ENCODE assay signal across 16 cellular contexts in the genomic region with DNA sequence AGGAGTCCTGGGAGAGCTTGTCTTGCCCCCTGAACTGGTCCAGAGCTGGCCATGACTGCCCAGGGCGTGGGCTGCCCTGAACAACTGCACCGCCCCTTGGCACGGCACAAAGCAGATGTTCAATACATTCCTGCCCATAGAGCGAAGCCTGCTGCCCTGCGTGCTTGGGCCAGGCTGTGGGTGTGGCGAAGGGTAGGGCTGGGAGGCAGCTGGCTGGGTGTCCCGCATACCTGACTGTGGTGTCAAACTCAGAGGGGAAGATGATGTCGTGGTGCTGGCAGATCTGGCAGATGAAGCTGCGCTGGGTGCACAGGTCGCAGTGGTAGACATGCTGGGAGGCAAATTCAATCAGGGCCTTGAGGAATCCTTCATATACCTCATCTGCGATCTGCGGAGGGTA.
DNase-seq lines count a peak whose midpoint lies in the region; FAIRE-seq and TF ChIP-seq lines count a peak whose summit lies in the region.
"Had no signal": no experiment of that assay in that cellular context is flagged by ENCODE, and none has a peak within 500 bp of the region (broad histone marks: within the 10 kb centered on the region; RNA-seq: fewer than 3 reads in every experiment).

No MANE protein-coding gene starts in this region.

- TF ChIP-seq POLR2A in suprapubic skin (IDR thresholded peaks at IDR 0.05), result no peak

- peaks cover 0 to 5% of the 10 kb centered on the region in 2 donors for H3K36me3 ChIP-seq in kidney (ENCODE audit: control insufficient read depth in 1 of 2, insufficient read depth in 2 of 2, low read length in 2 of 2)
- H3K36me3 ChIP-seq in suprapubic skin, result peaks cover 57% of the 10 kb centered on the region
- H3K36me3 ChIP-seq: uterus had no signal

- H3K27ac ChIP-seq in kidney (ENCODE audit: low read depth in 2 of 2, low read length in 2 of 2) (no peak overlapping the region), suprapubic skin (peak overlapping the region; percentile 65)
- H3K27ac ChIP-seq: uterus had no signal

- intact Hi-C loops in activated T-helper 2 cell treated with anti-CD3 and anti-CD28 coated beads, Interferon-gamma antibody, Interleukin-2, Interleukin-4, amounts not matched to agents 10 μg/mL and 5 μg/mL and 100 μg/mL, durations not matched to agents 14 hours and 24 hours and 36 hours (cut with micrococcal nuclease), result no loop called here
- intact Hi-C loops in kidney (cut with DNase I), result no loop called here

- H3K9me3 Mint-ChIP-seq in activated T-helper 2 cell treated with anti-CD3 and anti-CD28 coated beads, Interferon-gamma antibody, Interleukin-2, Interleukin-4, amounts not matched to agents 10 μg/mL and 5 μg/mL and 100 μg/mL, durations not matched to agents 14 hours and 24 hours and 36 hours, result no peaks in the 10 kb centered on the region

- H3K9ac ChIP-seq in kidney (ENCODE audit: low read length in 2 of 2), result no peak overlapping the region

- H3K4me1 ChIP-seq in kidney (ENCODE audit: control insufficient read depth in 1 of 2, insufficient read depth in 1 of 2, low read depth in 1 of 2, low read length in 2 of 2) (peaks cover 9 to 11% of the 10 kb centered on the region in 2 donors), suprapubic skin (peaks cover 39% of the 10 kb centered on the region)

- H3K36me3 Mint-ChIP-seq in activated T-helper 2 cell treated with anti-CD3 and anti-CD28 coated beads, Interferon-gamma antibody, Interleukin-2, Interleukin-4, amounts not matched to agents 10 μg/mL and 5 μg/mL and 100 μg/mL, durations not matched to agents 14 hours and 24 hours and 36 hours (ENCODE audit: low read depth), result peaks cover 25% of the 10 kb centered on the region
- H3K36me3 Mint-ChIP-seq: activated CD8-positive, alpha-beta memory T cell treated with anti-CD3 and anti-CD28 coated beads, Interleukin-2, amount 10 ng/mL, durations not matched to agents 7 days and 5 days had no signal

- peaks cover 13% of the 10 kb centered on the region for H3K4me1 Mint-ChIP-seq in activated T-helper 2 cell treated with anti-CD3 and anti-CD28 coated beads, Interferon-gamma antibody, Interleukin-2, Interleukin-4, amounts not matched to agents 10 μg/mL and 5 μg/mL and 100 μg/mL, durations not matched to agents 14 hours and 24 hours and 36 hours (ENCODE audit: low read depth)

- H3K9me3 ChIP-seq in kidney (ENCODE audit: control insufficient read depth in 1 of 2, low read length in 2 of 2), result no peaks in the 10 kb centered on the region
- H3K9me3 ChIP-seq in suprapubic skin, result no peaks in the 10 kb centered on the region
- H3K9me3 ChIP-seq: uterus had no signal

- H3K4me3 ChIP-seq in kidney (ENCODE audit: low read length in 2 of 2), result peak overlapping the region in 1 of 2 donors; percentile 53
- no peak overlapping the region for H3K4me3 ChIP-seq in suprapubic skin
- H3K4me3 ChIP-seq in foreskin fibroblast (ENCODE audit: low read depth in 1 of 2, low read length in 2 of 2), result no peak overlapping the region
- H3K4me3 ChIP-seq: hepatocyte, uterus had no signal

- TF ChIP-seq EP300 in suprapubic skin (IDR thresholded peaks at IDR 0.05), result no peak

- H3K4me3 Mint-ChIP-seq in activated T-helper 2 cell treated with anti-CD3 and anti-CD28 coated beads, Interferon-gamma antibody, Interleukin-2, Interleukin-4, amounts not matched to agents 10 μg/mL and 5 μg/mL and 100 μg/mL, durations not matched to agents 14 hours and 24 hours and 36 hours (ENCODE audit: low read depth), result no peak overlapping the region
- H3K4me3 Mint-ChIP-seq: activated CD8-positive, alpha-beta memory T cell treated with anti-CD3 and anti-CD28 coated beads, Interleukin-2, amount 10 ng/mL, durations not matched to agents 7 days and 5 days had no signal

- H3K27me3 Mint-ChIP-seq in activated T-helper 2 cell treated with anti-CD3 and anti-CD28 coated beads, Interferon-gamma antibody, Interleukin-2, Interleukin-4, amounts not matched to agents 10 μg/mL and 5 μg/mL and 100 μg/mL, durations not matched to agents 14 hours and 24 hours and 36 hours (ENCODE audit: low read depth), result no peaks in the 10 kb centered on the region
- H3K27me3 Mint-ChIP-seq: activated CD8-positive, alpha-beta memory T cell treated with anti-CD3 and anti-CD28 coated beads, Interleukin-2, amount 10 ng/mL, durations not matched to agents 7 days and 5 days had no signal

- peak; percentile 37 for DNase-seq in HT-29 (ENCODE audit: low spot score)
- DNase-seq in activated T-helper 2 cell treated with anti-CD3 and anti-CD28 coated beads, Interferon-gamma antibody, Interleukin-2, Interleukin-4, amounts not matched to agents 10 μg/mL and 5 μg/mL and 100 μg/mL, durations not matched to agents 14 hours and 24 hours and 36 hours (ENCODE audit: low spot score), result no peak
- peak; percentile 61 for DNase-seq in kidney
- DNase-seq in suprapubic skin (ENCODE audit: low spot score in 2 of 2), result peak; percentile 72 to 79
- no peak for DNase-seq in foreskin fibroblast
- no peak for DNase-seq in putamen (ENCODE audit: low spot score)
- DNase-seq in stimulated activated CD4-positive, alpha-beta T cell treated with anti-CD3 and anti-CD28 coated beads, Interleukin-4, amount 100 ng/mL, for 24 hours, result no peak
- DNase-seq: activated CD4-positive, alpha-beta T cell treated with anti-CD3 and anti-CD28 coated beads for 1 hour; activated CD8-positive, alpha-beta memory T cell treated with anti-CD3 and anti-CD28 coated beads, Interleukin-2, amount 10 ng/mL, durations not matched to agents 7 days and 5 days; activated gamma-delta T cell treated with Interleukin-2 at 50 U/mL for 16 hours; central memory CD4-positive, alpha-beta T cell; effector CD4-positive, alpha-beta T cell; mesendoderm; NCI-H2227 treated with DMSO at 0.1 percent for 48 hours had no signal

- no peak for FAIRE-seq in kidney (lab: Jason Lieb, UNC)

- 41% methylated on average over 12 of the region's 12 CpGs for WGBS in suprapubic skin

- peak overlapping the region; percentile 18 for H3K27ac Mint-ChIP-seq in activated T-helper 2 cell treated with anti-CD3 and anti-CD28 coated beads, Interferon-gamma antibody, Interleukin-2, Interleukin-4, amounts not matched to agents 10 μg/mL and 5 μg/mL and 100 μg/mL, durations not matched to agents 14 hours and 24 hours and 36 hours
- H3K27ac Mint-ChIP-seq: activated CD8-positive, alpha-beta memory T cell treated with anti-CD3 and anti-CD28 coated beads, Interleukin-2, amount 10 ng/mL, durations not matched to agents 7 days and 5 days had no signal

- no peaks in the 10 kb centered on the region for H3K27me3 ChIP-seq in suprapubic skin

- no peak for TF ChIP-seq CTCF in kidney (IDR thresholded peaks at IDR 0.05; ENCODE audit: borderline replicate concordance, extremely low read depth, insufficient read depth)
- TF ChIP-seq CTCF in suprapubic skin (IDR thresholded peaks at IDR 0.05), result no peak
- TF ChIP-seq CTCF in foreskin fibroblast (IDR thresholded peaks at IDR 0.05; ENCODE audit: low read depth, low read length), result no peak

Comparison
In these comparisons a context has a peak if more than half of its experiments do, and no peak if none do; other contexts are left out.
1. DNase-seq: peak in HT-29 (single experiment), kidney (single experiment) and suprapubic skin (2 of 2); none in activated T-helper 2 cell treated with anti-CD3 and anti-CD28 coated beads, Interferon-gamma antibody, Interleukin-2, Interleukin-4, amounts not matched to agents 10 μg/mL and 5 μg/mL and 100 μg/mL, durations not matched to agents 14 hours and 24 hours and 36 hours (single experiment), foreskin fibroblast (0 of 2), putamen (single experiment) and stimulated activated CD4-positive, alpha-beta T cell treated with anti-CD3 and anti-CD28 coated beads, Interleukin-4, amount 100 ng/mL, for 24 hours (single experiment).